Comparison of ENCODE assay signal across 1 cellular context in the genomic region with DNA sequence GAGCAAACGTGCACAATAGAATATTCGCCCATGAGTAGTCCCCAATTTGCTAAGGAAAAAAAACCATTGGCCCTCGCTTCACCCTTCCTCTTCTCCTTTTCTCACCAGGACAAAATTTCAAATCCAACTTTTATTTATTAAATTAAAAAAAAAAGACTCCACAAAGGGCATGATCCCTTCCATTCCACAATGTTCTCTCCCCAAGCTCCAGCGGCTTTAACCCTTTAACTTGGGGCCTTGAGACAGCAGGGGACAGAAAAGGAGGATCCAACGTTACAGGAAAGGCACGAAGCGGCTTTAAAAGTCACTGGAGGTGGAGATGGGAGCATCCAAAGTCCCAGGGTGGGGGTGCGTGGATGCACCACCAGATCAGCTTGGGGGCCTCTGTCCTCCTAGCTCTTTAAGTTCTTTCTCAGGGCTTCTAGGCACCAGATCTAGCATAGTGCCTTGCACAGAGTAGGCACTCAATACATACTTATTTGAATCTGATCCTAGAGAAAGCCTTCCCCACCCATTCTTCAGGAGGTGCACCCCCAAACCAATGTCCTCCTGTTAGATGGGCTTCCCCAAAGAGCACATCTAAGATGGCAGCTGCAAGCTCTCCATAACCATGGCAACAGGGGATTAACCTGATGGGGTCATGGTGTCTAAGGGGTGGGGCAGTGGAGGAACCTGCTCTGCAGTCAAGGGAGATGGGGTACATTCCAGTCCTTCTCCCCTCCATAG.
TF ChIP-seq lines count a peak whose summit lies in the region.

No MANE protein-coding gene starts in this region.

TF ChIP-seq in GM12878, 131 proteins besides CTCF, POLR2A, EP300 and RAD21:
- TF ChIP-seq YY1 (IDR thresholded peaks at IDR 0.05; ENCODE audit: low read depth, low read length): peak; percentile 82
- peak; percentile 83 for TF ChIP-seq BMI1 (IDR thresholded peaks at IDR 0.05; ENCODE audit: borderline replicate concordance)
- TF ChIP-seq BHLHE40 (IDR thresholded peaks at IDR 0.05; ENCODE audit: borderline replicate concordance in 1 of 2, low read depth in 2 of 2, low read length in 1 of 2): no peak
